Comparison of ENCODE assay signal across 23 cellular contexts in genomic region chr2:106038598-106039375, GRCh38.
DNase-seq lines count a peak whose midpoint lies in the region; ATAC-seq, FAIRE-seq and TF ChIP-seq lines count a peak whose summit lies in the region.
"Had no signal": no experiment of that assay in that cellular context is flagged by ENCODE, and none has a peak within 500 bp of the region (broad histone marks: within the 10 kb centered on the region; RNA-seq: fewer than 3 reads in every experiment).

No MANE protein-coding gene starts in this region.

- TF ChIP-seq CTCF in RWPE2 (IDR thresholded peaks at IDR 0.05; ENCODE audit: poor library complexity, severe bottlenecking) (no peak), prostate gland (IDR thresholded peaks at IDR 0.05) (no peak)

- intact Hi-C loops in prostate gland (cut with DNase I) = no loop called here

- in situ Hi-C loops in HAP-1 (cut with MboI; ENCODE audit: low sequenced_read_pairs) = no loop called here

- no peaks in the 10 kb centered on the region for H3K4me1 ChIP-seq in RWPE2 (ENCODE audit: insufficient read depth, poor library complexity, severe bottlenecking)
- no peaks in the 10 kb centered on the region for H3K4me1 ChIP-seq in HAP-1
- no peaks in the 10 kb centered on the region for H3K4me1 ChIP-seq in prostate gland (replicated peaks)
- H3K4me1 ChIP-seq: adrenal gland; BLaER1 treated with 17β-estradiol and CSF1 and Interleukin-3, amounts not matched to agents 10 nM and 100 nM; parathyroid adenoma had no signal

- DNase-seq in NCI-H1694 treated with DMSO at 0.1 percent for 48 hours (lab: John Stamatoyannopoulos, UW) = peak; percentile 4
- no peak for DNase-seq in NCI-H1694 (lab: John Stamatoyannopoulos, UW)
- no peak for DNase-seq in RWPE2 (ENCODE audit: low spot score)
- DNase-seq in islet precursor cell = peak; percentile 61
- no peak for DNase-seq in urothelium cell line (ENCODE audit: low spot score)
- DNase-seq in HAP-1 (ENCODE audit: low spot score in 2 of 2) = no peak
- no peak for DNase-seq in stimulated activated CD4-positive, alpha-beta T cell treated with anti-CD3 and anti-CD28 coated beads, Interleukin-2, amount 100 ng/mL, for 24 hours
- no peak for DNase-seq in prostate gland (ENCODE audit: low spot score)
- DNase-seq: activated CD4-positive, alpha-beta T cell treated with anti-CD3 and anti-CD28 coated beads for 36 hours; activated effector memory CD4-positive, alpha-beta T cell treated with Interleukin-2 at 50 U/mL for 16 hours; adrenal gland; effector memory CD4-positive, alpha-beta T cell; naive thymus-derived CD8-positive, alpha-beta T cell; NCI-H1436 treated with DMSO at 0.1 percent for 48 hours; NCI-H526 treated with DMSO at 0.1 percent for 48 hours; PC-9; stimulated activated CD8-positive, alpha-beta memory T cell treated with anti-CD3 and anti-CD28 coated beads, Interleukin-4, amount 100 ng/mL, for 48 hours; T1000 had no signal

- no peak overlapping the region for H3K4me3 ChIP-seq in RWPE2 (ENCODE audit: severe bottlenecking)
- H3K4me3 ChIP-seq in HAP-1 = no peak overlapping the region
- H3K4me3 ChIP-seq in prostate gland = no peak overlapping the region
- H3K4me3 ChIP-seq: adrenal gland; BLaER1 treated with 17β-estradiol and CSF1 and Interleukin-3, amounts not matched to agents 10 nM and 100 nM; PC-9; skin epidermis had no signal

- H3K27me3 ChIP-seq in RWPE2 (ENCODE audit: insufficient read depth, poor library complexity, severe bottlenecking) = no peaks in the 10 kb centered on the region
- no peaks in the 10 kb centered on the region for H3K27me3 ChIP-seq in HAP-1 (ENCODE audit: low read depth)
- H3K27me3 ChIP-seq in prostate gland (replicated peaks; ENCODE audit: insufficient read depth) = no peaks in the 10 kb centered on the region
- H3K27me3 ChIP-seq: adrenal gland; BLaER1 treated with 17β-estradiol and CSF1 and Interleukin-3, amounts not matched to agents 10 nM and 100 nM had no signal

- WGBS in prostate gland = 60% methylated on average over 12 of the region's 12 CpGs

- H3K27ac ChIP-seq in RWPE2 (ENCODE audit: poor library complexity, severe bottlenecking) = no peak overlapping the region
- no peak overlapping the region for H3K27ac ChIP-seq in prostate gland
- H3K27ac ChIP-seq: adrenal gland; BLaER1 treated with 17β-estradiol and CSF1 and Interleukin-3, amounts not matched to agents 10 nM and 100 nM; parathyroid adenoma; PC-9; skin epidermis had no signal

- TF ChIP-seq POLR2A in prostate gland (IDR thresholded peaks at IDR 0.05) = no peak

- peak; percentile 51; the same call in 2 of the 3 replicates for ATAC-seq in RWPE2 (ENCODE audit: low read depth)
- ATAC-seq: activated CD4-positive, alpha-beta T cell treated with anti-CD3 and anti-CD28 coated beads for 36 hours; naive thymus-derived CD8-positive, alpha-beta T cell had no signal

- H3K36me3 ChIP-seq in RWPE2 (ENCODE audit: low read depth) (no peaks in the 10 kb centered on the region), HAP-1 (replicated peaks) (no peaks in the 10 kb centered on the region), prostate gland (no peaks in the 10 kb centered on the region)
- H3K36me3 ChIP-seq: adrenal gland; BLaER1 treated with 17β-estradiol and CSF1 and Interleukin-3, amounts not matched to agents 10 nM and 100 nM had no signal

- peak; percentile 52 for FAIRE-seq in urothelium cell line (lab: Jason Lieb, UNC)
- FAIRE-seq: A204.1, keratinocyte had no signal

- no peaks in the 10 kb centered on the region for H3K9me3 ChIP-seq in RWPE2 (ENCODE audit: severe bottlenecking)
- H3K9me3 ChIP-seq in HAP-1 = no peaks in the 10 kb centered on the region
- no peaks in the 10 kb centered on the region for H3K9me3 ChIP-seq in prostate gland
- H3K9me3 ChIP-seq: adrenal gland had no signal

Comparison
In these comparisons a context has a peak if more than half of its experiments do, and no peak if none do; other contexts are left out.
1. DNase-seq: peak in NCI-H1694 treated with DMSO at 0.1 percent for 48 hours (single experiment) and islet precursor cell (single experiment); none in NCI-H1694 (single experiment), RWPE2 (single experiment), urothelium cell line (single experiment), HAP-1 (0 of 2), stimulated activated CD4-positive, alpha-beta T cell treated with anti-CD3 and anti-CD28 coated beads, Interleukin-2, amount 100 ng/mL, for 24 hours (0 of 2) and prostate gland (single experiment).